Comparison of ENCODE assay signal across 8 cellular contexts in the genomic region with DNA sequence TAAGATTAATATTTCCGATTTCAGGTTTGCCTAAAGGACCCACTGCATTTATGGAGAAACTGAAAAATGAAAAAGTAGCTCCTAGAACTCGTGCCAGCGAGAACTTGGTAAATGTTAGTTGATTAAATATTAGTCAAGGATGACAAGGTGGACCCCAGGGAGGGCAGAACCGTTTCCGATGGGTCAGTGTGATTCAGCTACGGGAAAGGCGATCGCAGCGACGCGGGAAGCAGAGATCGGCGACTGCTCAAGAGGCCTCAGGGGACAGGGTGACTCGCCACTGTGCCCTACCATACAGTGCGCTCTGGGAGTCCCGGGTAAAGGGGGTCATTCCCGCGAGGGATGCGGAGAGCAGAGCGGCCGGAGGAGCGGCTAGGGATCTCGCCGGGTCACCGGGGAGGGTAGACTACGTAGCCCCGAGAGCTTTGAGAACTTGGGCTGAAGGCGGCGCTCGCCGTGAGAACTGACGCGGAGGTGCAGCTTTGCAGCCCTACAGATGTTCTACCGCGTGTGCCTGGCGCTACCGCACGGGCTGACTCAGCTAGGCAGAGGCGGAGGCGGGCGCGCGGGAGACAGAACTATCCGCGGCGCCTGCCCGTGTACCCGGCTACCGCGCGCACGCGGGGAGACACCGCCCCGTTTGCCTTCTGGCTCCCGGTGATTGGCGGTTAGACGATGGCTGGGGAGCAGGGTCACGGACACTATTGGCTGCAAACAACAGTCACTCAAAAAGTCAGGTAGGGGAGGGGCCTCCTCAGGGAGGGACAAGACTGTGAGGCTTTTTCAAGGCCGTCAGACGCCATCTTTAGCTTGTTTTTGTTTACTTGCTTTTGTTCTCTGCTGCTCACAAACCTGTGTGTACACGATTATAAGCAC. TPM values are rescaled to one million over a fixed set of nuclear protein-coding genes. Genes with fewer than 3 reads are reported as not detected.
DNase-seq lines count a peak whose midpoint lies in the region; ATAC-seq and FAIRE-seq lines count a peak whose summit lies in the region.

No MANE protein-coding gene starts in this region.

- H4K20me1 ChIP-seq in BLaER1: no peaks in the 10 kb centered on the region

- ATAC-seq in HG03457 (IDR thresholded peaks at IDR 0.05; ENCODE audit: unreplicated experiment) (peak; percentile 89), left lobe of liver (peak; percentile 96)

- no peaks in the 10 kb centered on the region for H3K27me3 ChIP-seq in BLaER1

- peak overlapping the region; percentile 95 for H3K27ac Mint-ChIP-seq in activated CD4-positive, alpha-beta T cell treated with anti-CD3 and anti-CD28 coated beads, Interleukin-2, amount 10 ng/mL, durations not matched to agents 24 days and 14 days

- H3K36me3 Mint-ChIP-seq in activated CD4-positive, alpha-beta T cell treated with anti-CD3 and anti-CD28 coated beads, Interleukin-2, amount 10 ng/mL, durations not matched to agents 24 days and 14 days (ENCODE audit: low read depth): no peaks in the 10 kb centered on the region

- H3K27me3 Mint-ChIP-seq in activated CD4-positive, alpha-beta T cell treated with anti-CD3 and anti-CD28 coated beads, Interleukin-2, amount 10 ng/mL, durations not matched to agents 24 days and 14 days: no peaks in the 10 kb centered on the region

- H3K9me3 ChIP-seq in BLaER1: no peaks in the 10 kb centered on the region

- H3K4me1 Mint-ChIP-seq in activated CD4-positive, alpha-beta T cell treated with anti-CD3 and anti-CD28 coated beads, Interleukin-2, amount 10 ng/mL, durations not matched to agents 24 days and 14 days: peaks cover 36% of the 10 kb centered on the region

- H3K9me3 Mint-ChIP-seq in activated CD4-positive, alpha-beta T cell treated with anti-CD3 and anti-CD28 coated beads, Interleukin-2, amount 10 ng/mL, durations not matched to agents 24 days and 14 days: no peaks in the 10 kb centered on the region

- peak overlapping the region; percentile 87 for H3K4me2 ChIP-seq in BLaER1

- intact Hi-C loops in activated CD4-positive, alpha-beta T cell treated with anti-CD3 and anti-CD28 coated beads, Interleukin-2, amount 10 ng/mL, durations not matched to agents 24 days and 14 days (cut with micrococcal nuclease): loop anchor here (1.0 to 5.0 kb wide), 5 partner anchors 20 to 418 kb away; a partner anchor contains a TSS

- H3K4me3 Mint-ChIP-seq in activated CD4-positive, alpha-beta T cell treated with anti-CD3 and anti-CD28 coated beads, Interleukin-2, amount 10 ng/mL, durations not matched to agents 24 days and 14 days: peak overlapping the region; percentile 92

- H3K9ac ChIP-seq in BLaER1: peak overlapping the region; percentile 93

- peak; percentile 83 for DNase-seq in GM19239 (ENCODE audit: insufficient read length, low spot score)
- peak; percentile 96 for DNase-seq in NCI-H524 treated with DMSO at 0.1 percent for 48 hours (lab: John Stamatoyannopoulos, UW)
- DNase-seq in activated CD4-positive, alpha-beta T cell treated with anti-CD3 and anti-CD28 coated beads, Interleukin-2, amount 10 ng/mL, durations not matched to agents 24 days and 14 days: peak; percentile 99
- peak; percentile 50 for DNase-seq in cortex of kidney (lab: John Stamatoyannopoulos, UW)
- DNase-seq in left lobe of liver (ENCODE audit: low spot score): peak; percentile 98
- peak; percentile 98 for DNase-seq in stimulated activated CD4-positive, alpha-beta T cell treated with anti-CD3 and anti-CD28 coated beads, Interleukin-2, amount 100 ng/mL, for 4 hours (ENCODE audit: low read depth)

- peak; percentile 90 for FAIRE-seq in GM19239 (lab: Jason Lieb, UNC)

- H3K4me1 ChIP-seq in BLaER1: peaks cover 42% of the 10 kb centered on the region

- peak overlapping the region; percentile 75 for H3K4me3 ChIP-seq in BLaER1

- peak overlapping the region; percentile 95 for H3K27ac ChIP-seq in BLaER1

- no peaks in the 10 kb centered on the region for H3K36me3 ChIP-seq in BLaER1

RNA-seq across cellular contexts. Expression of a gene that starts 3.2 kb away (rescaled TPM):
- total RNA-seq in activated CD4-positive, alpha-beta T cell treated with anti-CD3 and anti-CD28 coated beads, Interleukin-2, amount 10 ng/mL, durations not matched to agents 24 days and 14 days: 6.7 and 8.2 TPM in 2 replicates
- total RNA-seq in left lobe of liver: 4.3 TPM

RNA-seq across cellular contexts. Expression of a gene that starts 24.4 kb away (rescaled TPM):
- 2.4 and 2.7 TPM in 2 replicates for total RNA-seq in activated CD4-positive, alpha-beta T cell treated with anti-CD3 and anti-CD28 coated beads, Interleukin-2, amount 10 ng/mL, durations not matched to agents 24 days and 14 days
- 8.6 TPM for total RNA-seq in left lobe of liver

RNA-seq across cellular contexts. Expression of a gene that starts 27.9 kb away (rescaled TPM):
- 150 TPM in 2 replicates for total RNA-seq in activated CD4-positive, alpha-beta T cell treated with anti-CD3 and anti-CD28 coated beads, Interleukin-2, amount 10 ng/mL, durations not matched to agents 24 days and 14 days
- 59.9 TPM for total RNA-seq in left lobe of liver

RNA-seq across cellular contexts. Expression of a gene that starts 35.2 kb away (rescaled TPM):
- not detected in 2 replicates for total RNA-seq in activated CD4-positive, alpha-beta T cell treated with anti-CD3 and anti-CD28 coated beads, Interleukin-2, amount 10 ng/mL, durations not matched to agents 24 days and 14 days
- not detected for total RNA-seq in left lobe of liver

RNA-seq across cellular contexts. Expression of a gene that starts 49.9 kb away (rescaled TPM):
- 59.4 and 63.1 TPM in 2 replicates for total RNA-seq in activated CD4-positive, alpha-beta T cell treated with anti-CD3 and anti-CD28 coated beads, Interleukin-2, amount 10 ng/mL, durations not matched to agents 24 days and 14 days
- 9.7 TPM for total RNA-seq in left lobe of liver

Comparison
In these comparisons a context has a peak if more than half of its experiments do, and no peak if none do; other contexts are left out.
1. Peak in every context shown above with its lines: DNase-seq, ATAC-seq, H3K4me3 ChIP-seq and H3K27ac ChIP-seq.